ENCODE assay signal across 13 cellular contexts in the genomic region with DNA sequence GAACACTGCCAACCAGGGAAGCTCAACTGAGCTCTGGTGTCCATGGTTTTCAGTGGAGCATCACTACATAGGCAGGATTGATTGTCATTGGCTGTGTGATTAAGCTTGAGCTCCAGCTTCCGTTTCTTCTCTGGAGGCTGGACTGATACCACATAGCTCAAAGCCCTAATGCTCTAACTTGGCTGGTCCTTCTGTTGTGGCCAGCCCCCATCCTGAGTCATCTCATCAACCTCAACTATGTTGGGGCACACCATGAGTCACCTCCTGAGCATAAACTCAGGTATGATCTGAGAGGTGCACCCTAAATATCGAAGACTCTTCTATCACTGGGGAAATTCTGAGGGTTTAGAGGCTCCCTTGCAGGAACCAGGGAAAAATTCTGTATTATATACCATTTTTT.
DNase-seq lines count a peak whose midpoint lies in the region; ATAC-seq, FAIRE-seq and TF ChIP-seq lines count a peak whose summit lies in the region.
"Had no signal": no experiment of that assay in that cellular context is flagged by ENCODE, and none has a peak within 500 bp of the region (broad histone marks: within the 10 kb centered on the region; RNA-seq: fewer than 3 reads in every experiment).

No MANE protein-coding gene starts in this region.

- no TSS peak for BruUV-seq in MCF 10A (replicated peaks; lab: Mats Ljungman, UMichigan)

- no peaks in the 10 kb centered on the region for H3K4me1 ChIP-seq in breast epithelium
- H3K4me1 ChIP-seq: psoas muscle, suprapubic skin had no signal

- no peak overlapping the region for H3K27ac ChIP-seq in breast epithelium
- H3K27ac ChIP-seq: psoas muscle, suprapubic skin had no signal

- peak; percentile 52 for DNase-seq in MCF 10A (ENCODE audit: unreplicated experiment)
- no peak for DNase-seq in breast epithelium (ENCODE audit: low spot score in 2 of 2)
- peak; percentile 57 for DNase-seq in urothelium cell line (ENCODE audit: low spot score)
- no peak for DNase-seq in NCI-H2227 (lab: John Stamatoyannopoulos, UW; ENCODE audit: unreplicated experiment)
- DNase-seq in DMS79 treated with DMSO at 0.1 percent for 48 hours (lab: John Stamatoyannopoulos, UW) = no peak
- no peak for DNase-seq in middle frontal gyrus (ENCODE audit: extremely low spot score, low spot score)
- DNase-seq: CD4-positive, alpha-beta memory T cell; NCI-H774; psoas muscle had no signal

- POLR2A ChIA-PET in MCF 10A (lab: Yijun Ruan, JAX) = no interaction called here

- no peak for FAIRE-seq in urothelium cell line (lab: Jason Lieb, UNC)

- no peaks in the 10 kb centered on the region for H3K27me3 Mint-ChIP-seq in MCF 10A (ENCODE audit: insufficient read depth, unreplicated experiment)
- peaks cover 13% of the 10 kb centered on the region for H3K27me3 Mint-ChIP-seq in activated T-helper 17 cell treated with anti-CD3 and anti-CD28 coated beads, Interleukin-2, amount 50 U/mL, for 72 hours

- no peak overlapping the region for H3K27ac Mint-ChIP-seq in MCF 10A (ENCODE audit: low read depth, unreplicated experiment)
- no peak overlapping the region for H3K27ac Mint-ChIP-seq in activated T-helper 17 cell treated with anti-CD3 and anti-CD28 coated beads, Interleukin-2, amount 50 U/mL, for 72 hours
- H3K27ac Mint-ChIP-seq: CD4-positive, alpha-beta memory T cell; GM23338 had no signal

- ATAC-seq in HG03439 (IDR thresholded peaks at IDR 0.05; ENCODE audit: unreplicated experiment) = peak; percentile 84
- peak; percentile 72 for ATAC-seq in activated T-helper 17 cell treated with anti-CD3 and anti-CD28 coated beads, Interleukin-2, amount 50 U/mL, for 72 hours (replicated peaks)
- ATAC-seq: GM23338, psoas muscle had no signal

- no peak overlapping the region for H3K4me3 ChIP-seq in breast epithelium
- H3K4me3 ChIP-seq: GM23338, psoas muscle, suprapubic skin had no signal

- H3K36me3 ChIP-seq in breast epithelium = no peaks in the 10 kb centered on the region
- H3K36me3 ChIP-seq: suprapubic skin had no signal

- no peaks in the 10 kb centered on the region for H3K27me3 ChIP-seq in breast epithelium
- H3K27me3 ChIP-seq: suprapubic skin had no signal

- no peak overlapping the region for H3K4me3 Mint-ChIP-seq in MCF 10A (ENCODE audit: unreplicated experiment)
- no peak overlapping the region for H3K4me3 Mint-ChIP-seq in activated T-helper 17 cell treated with anti-CD3 and anti-CD28 coated beads, Interleukin-2, amount 50 U/mL, for 72 hours
- H3K4me3 Mint-ChIP-seq: CD4-positive, alpha-beta memory T cell; GM23338 had no signal

- peaks cover 16% of the 10 kb centered on the region for H3K9me3 Mint-ChIP-seq in MCF 10A (ENCODE audit: unreplicated experiment)
- H3K9me3 Mint-ChIP-seq in activated T-helper 17 cell treated with anti-CD3 and anti-CD28 coated beads, Interleukin-2, amount 50 U/mL, for 72 hours = peaks cover 4% of the 10 kb centered on the region
- H3K9me3 Mint-ChIP-seq: GM23338 had no signal

- CTCF ChIA-PET in MCF 10A (lab: Yijun Ruan, JAX) = no interaction called here

- peaks cover 0 to 7% of the 10 kb centered on the region in 2 donors for H3K9me3 ChIP-seq in breast epithelium
- H3K9me3 ChIP-seq: psoas muscle, suprapubic skin had no signal

- no peaks in the 10 kb centered on the region for H3K4me1 Mint-ChIP-seq in MCF 10A (ENCODE audit: insufficient read depth, unreplicated experiment)
- H3K4me1 Mint-ChIP-seq in activated T-helper 17 cell treated with anti-CD3 and anti-CD28 coated beads, Interleukin-2, amount 50 U/mL, for 72 hours = no peaks in the 10 kb centered on the region
- H3K4me1 Mint-ChIP-seq: CD4-positive, alpha-beta memory T cell had no signal

- TF ChIP-seq CTCF in MCF 10A (IDR thresholded peaks at IDR 0.05; ENCODE audit: unreplicated experiment) (no peak), breast epithelium (IDR thresholded peaks at IDR 0.05) (no peak)

- no peaks in the 10 kb centered on the region for H3K36me3 Mint-ChIP-seq in MCF 10A (ENCODE audit: insufficient read depth, unreplicated experiment)
- H3K36me3 Mint-ChIP-seq in activated T-helper 17 cell treated with anti-CD3 and anti-CD28 coated beads, Interleukin-2, amount 50 U/mL, for 72 hours (ENCODE audit: low read depth) = no peaks in the 10 kb centered on the region
- H3K36me3 Mint-ChIP-seq: CD4-positive, alpha-beta memory T cell had no signal

- TF ChIP-seq POLR2A in breast epithelium (IDR thresholded peaks at IDR 0.05) = no peak

- intact Hi-C loops in MCF 10A (cut with micrococcal nuclease) = no loop called here
- intact Hi-C loops in breast epithelium (cut with DNase I; ENCODE audit: low total_unique reads) = no loop called here

Comparison
In these comparisons a context has a peak if more than half of its experiments do, and no peak if none do; other contexts are left out.
1. DNase-seq: peak in MCF 10A (single experiment) and urothelium cell line (single experiment); none in breast epithelium (0 of 2), NCI-H2227 (single experiment), DMS79 treated with DMSO at 0.1 percent for 48 hours (single experiment) and middle frontal gyrus (single experiment).